Comparison of ENCODE assay signal across 16 cellular contexts in genomic region chr9:80615964-80616363, GRCh38.
A peak's percentile ranks its signal among the peaks of the same experiment; 100 is the strongest.
DNase-seq lines count a peak whose midpoint lies in the region; ATAC-seq and TF ChIP-seq lines count a peak whose summit lies in the region.
"Had no signal": no experiment of that assay in that cellular context is flagged by ENCODE, and none has a peak within 500 bp of the region (broad histone marks: within the 10 kb centered on the region; RNA-seq: fewer than 3 reads in every experiment).

No MANE protein-coding gene starts in this region.

- no peaks in the 10 kb centered on the region for H3K36me3 ChIP-seq in aorta (ENCODE audit: control insufficient read depth in 1 of 2, insufficient read depth in 2 of 2, low read length in 1 of 2)
- no peaks in the 10 kb centered on the region for H3K36me3 ChIP-seq in uterus
- H3K36me3 ChIP-seq: BLaER1 treated with 17β-estradiol and CSF1 and Interleukin-3, amounts not matched to agents 10 nM and 100 nM had no signal

- H3K4me1 ChIP-seq in aorta (ENCODE audit: control insufficient read depth in 1 of 2, insufficient read depth in 2 of 2, low read length in 2 of 2) (no peaks in the 10 kb centered on the region), uterus (no peaks in the 10 kb centered on the region)
- H3K4me1 ChIP-seq: BLaER1 treated with 17β-estradiol and CSF1 and Interleukin-3, amounts not matched to agents 10 nM and 100 nM had no signal

- TF ChIP-seq CTCF in AG10803 (conservative IDR thresholded peaks at IDR 0.05; ENCODE audit: low read length) (no peak), astrocyte of the cerebellum (IDR thresholded peaks at IDR 0.05; ENCODE audit: low read depth, low read length, missing control alignments) (no peak), fibroblast of the aortic adventitia (IDR thresholded peaks at IDR 0.05; ENCODE audit: insufficient read depth, low read length) (no peak), uterus (IDR thresholded peaks at IDR 0.05) (no peak)

- in situ Hi-C loops in astrocyte of the cerebellum (cut with HindIII; ENCODE audit: low sequenced_read_pairs), result loop anchor here (25.0 kb wide), 1 partner anchor 1071 kb away; the partner anchor contains the start of gene TLE1

- ATAC-seq in GM19023 (IDR thresholded peaks at IDR 0.05; ENCODE audit: unreplicated experiment) (no peak), aorta (ENCODE audit: low FRiP score) (no peak)
- ATAC-seq: PC-3 had no signal

- no peaks in the 10 kb centered on the region for H3K27me3 ChIP-seq in aorta (ENCODE audit: control insufficient read depth in 1 of 2, insufficient read depth in 2 of 2, low read length in 1 of 2)
- no peaks in the 10 kb centered on the region for H3K27me3 ChIP-seq in uterus
- H3K27me3 ChIP-seq: BLaER1 treated with 17β-estradiol and CSF1 and Interleukin-3, amounts not matched to agents 10 nM and 100 nM had no signal

- H3K4me3 ChIP-seq in AG10803 (ENCODE audit: low read length) (no peak overlapping the region), astrocyte of the cerebellum (ENCODE audit: low read depth, low read length) (no peak overlapping the region), fibroblast of the aortic adventitia (ENCODE audit: low read depth, low read length) (no peak overlapping the region), skeletal muscle cell (ENCODE audit: low read depth, low read length) (no peak overlapping the region), aorta (ENCODE audit: low read length in 2 of 2) (no peak overlapping the region), uterus (no peak overlapping the region)
- H3K4me3 ChIP-seq: BLaER1 treated with 17β-estradiol and CSF1 and Interleukin-3, amounts not matched to agents 10 nM and 100 nM had no signal

- TF ChIP-seq POLR2A in uterus (IDR thresholded peaks at IDR 0.05), result no peak

- intact Hi-C loops in aorta (cut with DNase I), result no loop called here
- intact Hi-C loops in uterus (cut with DNase I; ENCODE audit: low total_unique reads), result no loop called here

- H3K9me3 ChIP-seq in aorta (ENCODE audit: control insufficient read depth, low read length), result no peaks in the 10 kb centered on the region
- H3K9me3 ChIP-seq in uterus, result no peaks in the 10 kb centered on the region
- H3K9me3 ChIP-seq: BLaER1 treated with 17β-estradiol and CSF1 and Interleukin-3, amounts not matched to agents 10 nM and 100 nM had no signal

- 15 to 23% methylated on average over 4 of the region's 4 CpGs for WGBS in aorta, 2 donors

- H3K27ac ChIP-seq in aorta (ENCODE audit: low read depth in 1 of 2, low read length in 2 of 2) (no peak overlapping the region), uterus (no peak overlapping the region)
- H3K27ac ChIP-seq: BLaER1 treated with 17β-estradiol and CSF1 and Interleukin-3, amounts not matched to agents 10 nM and 100 nM had no signal

- peak; percentile 38 for DNase-seq in AG10803 (ENCODE audit: low read depth)
- DNase-seq in astrocyte of the cerebellum (ENCODE audit: low read depth), result peak; percentile 36
- DNase-seq in fibroblast of the aortic adventitia (ENCODE audit: low read depth), result peak; percentile 18
- DNase-seq in skeletal muscle cell (ENCODE audit: low read depth), result peak; percentile 8
- DNase-seq in NCI-H526 treated with DMSO at 0.1 percent for 48 hours (lab: John Stamatoyannopoulos, UW), result no peak
- no peak for DNase-seq in aorta
- DNase-seq in uterus, result no peak
- DNase-seq: ACHN, DMS153, KBM-7, NCI-H1048, NCI-H1694, NCI-H748 treated with DMSO at 0.1 percent for 48 hours, PC-3 had no signal

Comparison
In these comparisons a context has a peak if more than half of its experiments do, and no peak if none do; other contexts are left out.
1. DNase-seq: peak in AG10803 (single experiment), astrocyte of the cerebellum (single experiment), fibroblast of the aortic adventitia (single experiment) and skeletal muscle cell (single experiment); none in NCI-H526 treated with DMSO at 0.1 percent for 48 hours (single experiment), aorta (0 of 2) and uterus (0 of 2).